In the genomic region with DNA sequence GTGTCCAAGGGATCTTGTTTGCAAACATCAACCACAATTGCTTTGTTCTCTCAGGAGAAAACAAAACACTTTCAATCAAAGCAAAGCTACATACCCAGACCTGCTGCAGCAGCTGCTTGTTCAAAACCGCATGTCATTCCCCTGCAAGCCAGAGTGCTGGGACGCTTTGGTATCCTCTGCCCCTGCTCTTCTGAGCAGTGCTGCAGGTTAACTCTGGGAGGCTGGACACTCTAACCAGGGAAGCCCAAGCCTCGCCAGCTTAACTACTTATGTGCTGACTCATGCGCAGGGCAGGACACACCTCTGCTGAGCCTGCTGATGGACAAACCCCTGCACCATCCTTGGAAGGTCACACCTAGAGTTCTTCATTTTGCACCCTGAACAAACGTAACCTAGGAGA, we compare ENCODE assay signal across 1 cellular context.
TF ChIP-seq lines count a peak whose summit lies in the region.

No MANE protein-coding gene starts in this region.

TF ChIP-seq in HCT116, 20 proteins besides CTCF, POLR2A, EP300 and RAD21:
- TF ChIP-seq JUND (IDR thresholded peaks at IDR 0.05) (peak; percentile 20; the same call in 1 of the 2 replicates), TCF7L2 (IDR thresholded peaks at IDR 0.05; ENCODE audit: borderline replicate concordance, extremely low read depth, insufficient read depth, insufficient read length) (no peak)
- TF ChIP-seq, protein P1, sequence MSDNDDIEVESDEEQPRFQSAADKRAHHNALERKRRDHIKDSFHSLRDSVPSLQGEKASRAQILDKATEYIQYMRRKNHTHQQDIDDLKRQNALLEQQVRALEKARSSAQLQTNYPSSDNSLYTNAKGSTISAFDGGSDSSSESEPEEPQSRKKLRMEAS (IDR thresholded peaks at IDR 0.05): no peak
